27 cellular contexts compared by ENCODE assay signal in the genomic region with DNA sequence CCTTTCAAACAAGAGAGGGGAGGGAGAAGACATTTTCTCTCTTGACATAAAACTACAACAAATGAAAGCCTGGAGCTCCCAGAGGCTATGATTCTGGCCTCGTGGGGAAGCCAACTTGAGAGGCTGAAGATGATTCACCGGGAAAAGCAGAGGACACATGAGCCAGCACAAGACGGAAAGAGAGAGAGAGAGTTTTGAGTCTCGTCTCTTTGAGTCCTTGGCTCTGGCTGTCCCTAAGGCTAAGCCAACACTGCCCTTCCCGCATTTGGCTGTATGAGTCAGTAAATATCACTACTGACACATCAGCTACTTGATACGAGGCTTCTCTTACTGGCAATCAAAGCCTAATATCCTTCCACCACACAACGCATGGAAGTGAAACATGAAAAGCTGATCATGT.
"Had no signal": no experiment of that assay in that cellular context is flagged by ENCODE, and none has a peak within 500 bp of the region (broad histone marks: within the 10 kb centered on the region; RNA-seq: fewer than 3 reads in every experiment).

No MANE protein-coding gene starts in this region.

- H3K4me1 Mint-ChIP-seq: activated CD4-positive, alpha-beta T cell treated with anti-CD3 and anti-CD28 coated beads, Interleukin-2, amount 10 ng/mL, durations not matched to agents 24 days and 14 days; activated naive CD8-positive, alpha-beta T cell treated with anti-CD3 and anti-CD28 coated beads, Interleukin-2, amount 50 U/mL, for 24 hours; central memory CD8-positive, alpha-beta T cell; T-cell had no signal

- H3K4me3 Mint-ChIP-seq: activated CD4-positive, alpha-beta T cell treated with anti-CD3 and anti-CD28 coated beads, Interleukin-2, amount 10 ng/mL, durations not matched to agents 24 days and 14 days; activated naive CD8-positive, alpha-beta T cell treated with anti-CD3 and anti-CD28 coated beads, Interleukin-2, amount 50 U/mL, for 24 hours; activated T-cell treated with anti-CD3 and anti-CD28 coated beads, Interleukin-2, amount 50 U/mL, for 4 hours; brain; central memory CD8-positive, alpha-beta T cell; T-cell; WTC11 had no signal

- H3K4me3 ChIP-seq: SK-N-MC had no signal

- H3K27ac ChIP-seq: SK-N-MC had no signal

- DNase-seq: activated CD4-positive, alpha-beta T cell treated with anti-CD3 and anti-CD28 coated beads, Interleukin-2, amount 10 ng/mL, durations not matched to agents 24 days and 14 days; activated CD4-positive, alpha-beta T cell treated with anti-CD3 and anti-CD28 coated beads, Interleukin-2, amount 50 U/mL, for 48 hours; activated CD4-positive, CD25-positive, alpha-beta regulatory T cell treated with anti-CD3 and anti-CD28 coated beads, Interleukin-2, amount 50 U/mL, for 72 hours; activated CD8-positive, alpha-beta memory T cell treated with anti-CD3 and anti-CD28 coated beads for 24 hours; activated effector memory CD4-positive, alpha-beta T cell treated with anti-CD3 and anti-CD28 coated beads, Interleukin-2, amount 50 U/mL, for 16 hours; activated naive CD4-positive, alpha-beta T cell treated with Interleukin-2 at 50 U/mL for 16 hours; activated naive CD8-positive, alpha-beta T cell treated with anti-CD3 and anti-CD28 coated beads, Interleukin-2, amount 50 U/mL, for 24 hours; activated T-cell treated with anti-CD3 and anti-CD28 coated beads, Interleukin-2, amount 50 U/mL, for 4 hours; amygdala; IMR-90; Kasumi-1; KBM-7; NCI-H1105; NCI-H1436; NCI-H1694 treated with DMSO at 0.1 percent for 48 hours; NCI-H2081 treated with DMSO at 0.1 percent for 48 hours; NCI-H2171; NCI-H345; NCI-H510A; T-cell; T-helper 2 cell had no signal

- ATAC-seq: activated naive CD4-positive, alpha-beta T cell treated with anti-CD3 and anti-CD28 coated beads, Interleukin-2, amount 50 U/mL, for 72 hours; activated naive CD8-positive, alpha-beta T cell treated with anti-CD3 and anti-CD28 coated beads, Interleukin-2, amount 50 U/mL, for 24 hours; activated T-cell treated with anti-CD3 and anti-CD28 coated beads, Interleukin-2, amount 50 U/mL, for 4 hours; T-cell; WTC11 had no signal

- H3K9me3 Mint-ChIP-seq: activated CD4-positive, alpha-beta T cell treated with anti-CD3 and anti-CD28 coated beads, Interleukin-2, amount 10 ng/mL, durations not matched to agents 24 days and 14 days; activated naive CD4-positive, alpha-beta T cell treated with anti-CD3 and anti-CD28 coated beads, Interleukin-2, amount 50 U/mL, for 72 hours; activated naive CD8-positive, alpha-beta T cell treated with anti-CD3 and anti-CD28 coated beads, Interleukin-2, amount 50 U/mL, for 24 hours; activated T-cell treated with anti-CD3 and anti-CD28 coated beads, Interleukin-2, amount 50 U/mL, for 4 hours; brain; central memory CD8-positive, alpha-beta T cell; T-cell; WTC11 had no signal

- H3K27ac Mint-ChIP-seq: activated CD4-positive, alpha-beta T cell treated with anti-CD3 and anti-CD28 coated beads, Interleukin-2, amount 10 ng/mL, durations not matched to agents 24 days and 14 days; activated naive CD4-positive, alpha-beta T cell treated with anti-CD3 and anti-CD28 coated beads, Interleukin-2, amount 50 U/mL, for 72 hours; activated naive CD8-positive, alpha-beta T cell treated with anti-CD3 and anti-CD28 coated beads, Interleukin-2, amount 50 U/mL, for 24 hours; T-cell; WTC11 had no signal

- H3K36me3 Mint-ChIP-seq: activated naive CD4-positive, alpha-beta T cell treated with anti-CD3 and anti-CD28 coated beads, Interleukin-2, amount 50 U/mL, for 72 hours; brain; T-cell; WTC11 had no signal

- FAIRE-seq: astrocyte had no signal
